ENCODE assay signal across 8 cellular contexts in the genomic region with DNA sequence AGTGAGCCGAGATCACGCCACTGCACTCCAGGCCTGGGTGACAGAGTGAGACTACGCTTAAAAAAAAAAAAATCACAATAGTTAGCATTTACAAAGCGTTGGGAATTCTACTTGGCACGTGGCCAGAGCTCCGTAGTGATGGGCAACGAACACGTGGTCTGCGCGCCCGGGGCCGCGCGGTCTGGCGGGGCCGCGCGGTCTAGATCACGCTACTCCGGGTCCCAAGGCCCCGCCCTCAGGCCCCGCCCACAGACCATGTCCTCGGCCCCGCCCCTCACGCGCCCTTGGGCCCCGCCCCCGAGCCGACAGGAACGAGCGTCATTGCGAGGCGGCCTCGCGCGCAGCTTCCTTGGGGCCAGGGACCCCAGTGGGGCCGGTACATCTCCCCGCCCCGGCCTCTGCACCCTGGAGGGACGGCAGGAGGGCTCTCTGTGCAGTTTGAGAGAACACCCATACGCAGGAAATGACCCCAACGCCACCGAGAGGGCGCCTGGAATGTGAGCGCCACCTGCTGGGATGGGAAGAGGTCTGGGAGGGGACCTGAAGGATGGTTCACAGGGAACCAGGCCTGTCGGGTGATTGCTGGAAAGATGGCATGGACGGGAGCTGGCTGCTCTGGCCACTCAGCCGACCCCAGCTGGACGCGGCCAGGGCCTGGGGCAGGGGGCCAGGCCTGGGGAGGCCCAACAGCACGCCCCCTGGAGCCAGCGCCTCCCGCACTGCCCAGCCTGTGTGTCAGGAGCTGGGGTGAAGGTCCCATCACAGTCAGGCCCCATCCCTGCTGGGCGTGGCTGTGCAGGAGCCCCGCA. TPM values are rescaled to one million over a fixed set of nuclear protein-coding genes. Genes with fewer than 3 reads are reported as not detected.
DNase-seq lines count a peak whose midpoint lies in the region; ATAC-seq and TF ChIP-seq lines count a peak whose summit lies in the region.

No MANE protein-coding gene starts in this region.

- no peaks in the 10 kb centered on the region for H3K9me3 ChIP-seq in adrenal gland (replicated peaks in 1 of 3)
- no peaks in the 10 kb centered on the region for H3K9me3 ChIP-seq in left ventricle myocardium inferior (replicated peaks)
- H3K9me3 ChIP-seq in upper lobe of right lung, result no peaks in the 10 kb centered on the region

- H3K27me3 ChIP-seq in adrenal gland, result no peaks in the 10 kb centered on the region
- H3K27me3 ChIP-seq in left ventricle myocardium inferior (ENCODE audit: low read depth), result peaks cover 7% of the 10 kb centered on the region
- no peaks in the 10 kb centered on the region for H3K27me3 ChIP-seq in upper lobe of right lung

- H3K4me1 Mint-ChIP-seq in progenitor cell of endocrine pancreas (ENCODE audit: low read depth), result peaks cover 12% of the 10 kb centered on the region

- H3K27me3 Mint-ChIP-seq in progenitor cell of endocrine pancreas, result peaks cover 3% of the 10 kb centered on the region

- 3 to 16% (median 5%) methylated on average over 9 to 55 of the region's 55 CpGs for WGBS in adrenal gland, 4 donors

- peaks cover 0 to 4% of the 10 kb centered on the region in 2 donors for H3K36me3 ChIP-seq in adrenal gland (replicated peaks in 1 of 2)
- peaks cover 12% of the 10 kb centered on the region for H3K36me3 ChIP-seq in left ventricle myocardium inferior
- peaks cover 5% of the 10 kb centered on the region for H3K36me3 ChIP-seq in upper lobe of right lung

- H3K4me3 ChIP-seq in GM12864 (ENCODE audit: low read depth, low read length), result peak overlapping the region; percentile 62
- H3K4me3 ChIP-seq in adrenal gland, result peak overlapping the region in 3 of 4 donors; percentile 27 to 59 (median 39)
- peak overlapping the region; percentile 98 for H3K4me3 ChIP-seq in left ventricle myocardium inferior
- peak overlapping the region; percentile 78 for H3K4me3 ChIP-seq in upper lobe of right lung

- intact Hi-C loops in adrenal gland (cut with DNase I) (loop anchor here in 1 of 2 donors (10.0 kb wide), 1 partner anchor 153 kb away; the partner anchor contains the start of gene IFITM5), left ventricle myocardium inferior (cut with micrococcal nuclease) (no loop called here), upper lobe of right lung (cut with DNase I) (no loop called here)

- peak overlapping the region; percentile 84 for H3K4me3 Mint-ChIP-seq in progenitor cell of endocrine pancreas (ENCODE audit: low read depth)

- no peaks in the 10 kb centered on the region for H3K36me3 Mint-ChIP-seq in progenitor cell of endocrine pancreas (ENCODE audit: insufficient read depth)

- TF ChIP-seq CTCF in GM12864 (IDR thresholded peaks at IDR 0.05; ENCODE audit: low read depth, low read length, missing control alignments), result peak; percentile 81
- peak; percentile 52 to 92 (median 83) for TF ChIP-seq CTCF in adrenal gland (IDR thresholded peaks at IDR 0.05)
- TF ChIP-seq CTCF in left ventricle myocardium inferior (IDR thresholded peaks at IDR 0.05; ENCODE audit: borderline replicate concordance), result peak; percentile 88
- peak; percentile 95 for TF ChIP-seq CTCF in progenitor cell of endocrine pancreas (IDR thresholded peaks at IDR 0.05; ENCODE audit: unreplicated experiment)
- peak; percentile 80 for TF ChIP-seq CTCF in upper lobe of right lung (IDR thresholded peaks at IDR 0.05)

- H3K27ac ChIP-seq in adrenal gland (peak overlapping the region; percentile 65 to 94 (median 92)), left ventricle myocardium inferior (replicated peaks) (peak overlapping the region; percentile 94), upper lobe of right lung (peak overlapping the region; percentile 94)

- H3K4me1 ChIP-seq in adrenal gland (replicated peaks in 1 of 2), result peaks cover 17 to 25% of the 10 kb centered on the region in 2 donors
- H3K4me1 ChIP-seq in left ventricle myocardium inferior, result peaks cover 58% of the 10 kb centered on the region
- peaks cover 36% of the 10 kb centered on the region for H3K4me1 ChIP-seq in upper lobe of right lung

- H3K27ac Mint-ChIP-seq in progenitor cell of endocrine pancreas, result peak overlapping the region; percentile 91

- ATAC-seq in HG02678 (IDR thresholded peaks at IDR 0.05; ENCODE audit: unreplicated experiment) (peak; percentile 40), upper lobe of right lung (peak; percentile 86)

- no peaks in the 10 kb centered on the region for H3K9me3 Mint-ChIP-seq in progenitor cell of endocrine pancreas (ENCODE audit: low read depth)

- TF ChIP-seq POLR2A in adrenal gland (IDR thresholded peaks at IDR 0.05), result peak; percentile 74 to 77

- DNase-seq in GM12864 (ENCODE audit: low read depth), result peak; percentile 61
- DNase-seq in NCI-H1436 (lab: John Stamatoyannopoulos, UW), result peak; percentile 91
- peak; percentile 92 for DNase-seq in T follicular helper cell (ENCODE audit: low read depth)
- peak; percentile 93 to 98 (median 96) for DNase-seq in adrenal gland
- peak; percentile 95 for DNase-seq in left ventricle myocardium inferior
- peak; percentile 87 for DNase-seq in progenitor cell of endocrine pancreas (ENCODE audit: low spot score, unreplicated experiment)
- peak; percentile 98 for DNase-seq in upper lobe of right lung

RNA-seq across cellular contexts. Expression of gene PTDSS2, which starts 2.0 kb away (rescaled TPM):
- total RNA-seq in adrenal gland (10 to 100 TPM; 30.4 to 85.9 (median 44.7) TPM), left ventricle myocardium inferior (30.2 TPM), progenitor cell of endocrine pancreas (48.2 and 50.4 TPM in 2 replicates), upper lobe of right lung (31.1 TPM)
- polyA plus RNA-seq in adrenal gland, result 100 to 1,000 TPM in 1 of 3 donors, 10 to 100 TPM in 2; 11.0 to 109 (median 53.7) TPM

RNA-seq across cellular contexts. Expression of gene ANO9, which starts 6.3 kb away (rescaled TPM):
- total RNA-seq in adrenal gland, result 1 to 10 TPM in 1 of 8 donors, under 1 TPM in 3, not detected in 4; 0.52 to 2.2 (median 0.79) TPM
- polyA plus RNA-seq in adrenal gland, result 1 to 10 TPM in 2 of 3 donors, under 1 TPM in 1; 0.07 to 2.9 (median 1.2) TPM
- 0.11 TPM for total RNA-seq in left ventricle myocardium inferior
- total RNA-seq in progenitor cell of endocrine pancreas, result 31.0 and 34.6 TPM in 2 replicates
- 22.4 TPM for total RNA-seq in upper lobe of right lung

RNA-seq across cellular contexts. Expression of gene SIGIRR, which starts 33.3 kb away (rescaled TPM):
- total RNA-seq in adrenal gland (10 to 100 TPM in 7 of 8 donors, 1 to 10 TPM in 1; 7.9 to 70.0 (median 21.6) TPM), left ventricle myocardium inferior (34.9 TPM), progenitor cell of endocrine pancreas (111 and 117 TPM in 2 replicates), upper lobe of right lung (80.9 TPM)
- polyA plus RNA-seq in adrenal gland, result 100 to 1,000 TPM in 1 of 3 donors, 10 to 100 TPM in 1, 1 to 10 TPM in 1; 2.7 to 111 (median 80.4) TPM

RNA-seq across cellular contexts. Expression of gene PKP3, which starts 54.1 kb away (rescaled TPM):
- total RNA-seq in adrenal gland (under 1 TPM in 3 of 8 donors, not detected in 5; 0.45 to 0.65 (median 0.65) TPM), left ventricle myocardium inferior (0.52 TPM), progenitor cell of endocrine pancreas (55.9 and 56.9 TPM in 2 replicates), upper lobe of right lung (40.4 TPM)
- polyA plus RNA-seq in adrenal gland, result under 1 TPM in 1 of 3 donors, not detected in 2; 0.37 TPM

RNA-seq across cellular contexts. Expression of gene RNH1, which starts 58.9 kb away (rescaled TPM):
- total RNA-seq in adrenal gland, result 100 to 1,000 TPM; 190 to 342 (median 264) TPM
- 100 to 1,000 TPM in 2 of 3 donors, 10 to 100 TPM in 1; 36.3 to 125 (median 110) TPM for polyA plus RNA-seq in adrenal gland
- total RNA-seq in left ventricle myocardium inferior, result 142 TPM
- total RNA-seq in progenitor cell of endocrine pancreas, result 49.4 and 52.6 TPM in 2 replicates
- total RNA-seq in upper lobe of right lung, result 245 TPM

Comparison
In these comparisons a context has a peak if more than half of its experiments do, and no peak if none do; other contexts are left out.
1. Peak in every context shown above with its lines: DNase-seq, ATAC-seq, H3K4me3 ChIP-seq and H3K27ac ChIP-seq.
2. H3K4me3 ChIP-seq: peak in every context shown above with its lines; median percentile 98 in left ventricle myocardium inferior; 78 in upper lobe of right lung; 62 in GM12864; 39 in adrenal gland.